10 cellular contexts compared by ENCODE assay signal in the genomic region with DNA sequence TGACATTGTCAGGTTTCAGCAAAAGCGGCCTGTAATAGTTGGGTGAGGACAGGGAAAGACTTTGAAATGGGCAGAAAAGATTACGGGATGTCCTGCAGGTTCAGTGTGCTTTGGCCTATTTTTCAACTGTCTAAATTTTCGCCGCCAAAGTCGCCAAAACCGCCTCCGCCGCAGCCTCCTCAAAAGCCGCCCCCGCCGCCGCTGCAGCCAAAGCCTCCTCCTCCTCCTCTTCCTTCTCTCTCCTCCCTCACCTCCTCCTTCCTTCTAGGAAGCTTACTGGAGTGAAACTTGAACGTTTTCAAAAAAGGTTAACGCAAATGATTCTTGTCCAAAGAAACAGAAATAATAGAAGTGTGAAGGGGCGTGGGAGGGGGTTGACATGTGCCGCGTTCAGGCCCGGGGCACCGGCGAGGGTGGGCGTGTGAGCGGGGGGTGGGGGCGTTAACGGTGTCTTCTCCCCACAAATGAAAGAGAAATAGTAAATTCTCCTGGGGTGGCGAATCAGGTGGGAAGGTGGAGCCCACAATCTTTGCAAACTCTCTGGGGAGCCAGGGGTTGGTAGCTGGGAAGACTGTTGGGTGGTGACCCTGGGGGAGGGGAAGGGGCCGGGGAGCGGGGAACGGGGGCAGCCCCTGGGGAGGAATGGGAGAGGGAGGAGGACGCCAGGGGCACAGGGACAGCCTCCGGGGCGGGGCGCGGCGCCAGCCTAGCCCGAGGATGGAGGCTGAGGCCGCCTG. TPM values are rescaled to one million over a fixed set of nuclear protein-coding genes. Genes with fewer than 3 reads are reported as not detected.
A peak's percentile ranks its signal among the peaks of the same experiment; 100 is the strongest.
DNase-seq lines count a peak whose midpoint lies in the region; ATAC-seq, FAIRE-seq and TF ChIP-seq lines count a peak whose summit lies in the region.
"Not testable (repeated sequence)": the region's sequence is repeated elsewhere in the genome, so short reads cannot be mapped to it uniquely, and the experiment has no call there.
"Had no signal": no experiment of that assay in that cellular context is flagged by ENCODE, and none has a peak within 500 bp of the region (broad histone marks: within the 10 kb centered on the region; RNA-seq: fewer than 3 reads in every experiment).

No MANE protein-coding gene starts in this region.

- peak overlapping the region; percentile 68 to 85 (median 82) for H3K27ac Mint-ChIP-seq in nephron

- DNase-seq in AG10803 (ENCODE audit: low read depth); H54 (ENCODE audit: insufficient read length, low spot score); NT2/D1 (ENCODE audit: low read depth, low spot score); activated T-cell treated with anti-CD3 and anti-CD28 coated beads, Interleukin-2, amount 50 U/mL, for 4 hours; coronary artery (ENCODE audit: low spot score): not testable (repeated sequence)
- DNase-seq in right cardiac atrium = peak in 2 of 3 donors; percentile 53 to 54
- DNase-seq in stimulated activated naive CD8-positive, alpha-beta T cell treated with anti-CD3 and anti-CD28 coated beads, Interleukin-15, Interleukin-2, amounts not matched to agents 100 U/mL and 50 U/mL, for 24 hours = peak; percentile 14

- H3K9me3 Mint-ChIP-seq in activated T-cell treated with anti-CD3 and anti-CD28 coated beads, Interleukin-2, amount 50 U/mL, for 4 hours; nephron: not testable (repeated sequence)

- H3K4me3 ChIP-seq in AG10803 (ENCODE audit: low read length) (peak overlapping the region; percentile 49; the same call in 1 of the 2 replicates), NT2/D1 (ENCODE audit: insufficient read length, low read depth) (peak overlapping the region; percentile 21), coronary artery (peak overlapping the region; percentile 75), right cardiac atrium (ENCODE audit: low read length) (peak overlapping the region; percentile 59)

- peaks cover 26% of the 10 kb centered on the region for H3K27me3 Mint-ChIP-seq in activated T-cell treated with anti-CD3 and anti-CD28 coated beads, Interleukin-2, amount 50 U/mL, for 4 hours (ENCODE audit: low read depth)
- peaks cover 20% of the 10 kb centered on the region for H3K27me3 Mint-ChIP-seq in nephron (ENCODE audit: low read depth)

- H3K27ac ChIP-seq in coronary artery = peak overlapping the region in 1 of 2 donors; percentile 48
- not testable (repeated sequence) for H3K27ac ChIP-seq in right cardiac atrium (ENCODE audit: low read length)

- H3K9ac ChIP-seq in NT2/D1 (ENCODE audit: insufficient read length, low read depth) = not testable (repeated sequence)

- H3K4me3 Mint-ChIP-seq in activated T-cell treated with anti-CD3 and anti-CD28 coated beads, Interleukin-2, amount 50 U/mL, for 4 hours = peak overlapping the region; percentile 26
- peak overlapping the region; percentile 75 to 86 (median 77) for H3K4me3 Mint-ChIP-seq in nephron

- not testable (repeated sequence) for H3K36me3 Mint-ChIP-seq in activated T-cell treated with anti-CD3 and anti-CD28 coated beads, Interleukin-2, amount 50 U/mL, for 4 hours (ENCODE audit: insufficient read depth); nephron (ENCODE audit: low read depth)

- H3K27me3 ChIP-seq in NT2/D1 (ENCODE audit: insufficient read depth, insufficient read length); right cardiac atrium (ENCODE audit: control insufficient read depth, insufficient read depth): not testable (repeated sequence)

- intact Hi-C loops in right cardiac atrium (cut with DNase I) = not testable (repeated sequence)

- TF ChIP-seq CTCF in AG10803 (conservative IDR thresholded peaks at IDR 0.05; ENCODE audit: low read length); coronary artery (IDR thresholded peaks at IDR 0.05); nephron (IDR thresholded peaks at IDR 0.05; ENCODE audit: unreplicated experiment in 3 of 3): not testable (repeated sequence)

- not testable (repeated sequence) for H3K9me3 ChIP-seq in NT2/D1 (ENCODE audit: insufficient read depth, low read length); right cardiac atrium (ENCODE audit: control insufficient read depth, low read length)

- not testable (repeated sequence) for H3K36me3 ChIP-seq in NT2/D1 (ENCODE audit: insufficient read depth, insufficient read length, low read length)

- ATAC-seq in activated T-cell treated with anti-CD3 and anti-CD28 coated beads, Interleukin-2, amount 50 U/mL, for 4 hours; right cardiac atrium; stimulated activated naive CD8-positive, alpha-beta T cell treated with anti-CD3 and anti-CD28 coated beads, Interleukin-15, Interleukin-2, amounts not matched to agents 100 U/mL and 50 U/mL, for 24 hours: not testable (repeated sequence)

- H3K4me1 ChIP-seq in NT2/D1 (ENCODE audit: insufficient read depth, insufficient read length); right cardiac atrium (ENCODE audit: control insufficient read depth, insufficient read depth, low read length): not testable (repeated sequence)

- WGBS in right cardiac atrium = 30% methylated on average over 26 of the region's 36 CpGs

- not testable (repeated sequence) for TF ChIP-seq POLR2A in H54 (IDR thresholded peaks at IDR 0.05; ENCODE audit: low read depth, low read length)

- H3K4me1 Mint-ChIP-seq in activated T-cell treated with anti-CD3 and anti-CD28 coated beads, Interleukin-2, amount 50 U/mL, for 4 hours (ENCODE audit: low read depth) = not testable (repeated sequence)
- peaks cover 54% of the 10 kb centered on the region for H3K4me1 Mint-ChIP-seq in nephron

- peak; percentile 41 for FAIRE-seq in H54 (lab: Jason Lieb, UNC)

RNA-seq across cellular contexts. Expression of a gene that starts 6.6 kb away (rescaled TPM):
- not detected for total RNA-seq in activated T-cell treated with anti-CD3 and anti-CD28 coated beads, Interleukin-2, amount 50 U/mL, for 4 hours
- 1 to 10 TPM in 3 of 4 donors, under 1 TPM in 1; 0.84 to 5.2 (median 2.6) TPM for total RNA-seq in right cardiac atrium
- 6.1 TPM for polyA plus RNA-seq in right cardiac atrium
- total RNA-seq: LHCN-M2, myocyte had no signal

Comparison
In these comparisons a context has a peak if more than half of its experiments do, and no peak if none do; other contexts are left out.
1. H3K4me3 ChIP-seq: peak in every context shown above with its lines; median percentile 75 in coronary artery; 59 in right cardiac atrium; 49 in AG10803; 21 in NT2/D1.